Comparison of ENCODE assay signal across 1 cellular context in genomic region chr17:10628756-10629155, GRCh38.
TF ChIP-seq lines count a peak whose summit lies in the region.

No MANE protein-coding gene starts in this region.

TF ChIP-seq in K562, 482 proteins besides CTCF, POLR2A, EP300 and RAD21:
- TF ChIP-seq RBM17 (IDR thresholded peaks at IDR 0.05; ENCODE audit: borderline replicate concordance, low read depth, low read length) (no peak), GABPB1 (CRISPR knock-in tag; IDR thresholded peaks at IDR 0.05) (no peak), NFYB (IDR thresholded peaks at IDR 0.05; ENCODE audit: extremely low read depth, insufficient read length) (no peak), ZNF277 (CRISPR knock-in tag; IDR thresholded peaks at IDR 0.05; ENCODE audit: borderline replicate concordance) (no peak), JUNB (CRISPR knock-in tag; conservative IDR thresholded peaks at IDR 0.05) (no peak), CREB3L1 (IDR thresholded peaks at IDR 0.05; ENCODE audit: borderline replicate concordance, low read depth) (no peak), FOS (IDR thresholded peaks at IDR 0.05; ENCODE audit: extremely low read depth, insufficient read length) (no peak), MAX (CRISPR knock-in tag; IDR thresholded peaks at IDR 0.05) (no peak)
- TF ChIP-seq, protein P1, sequence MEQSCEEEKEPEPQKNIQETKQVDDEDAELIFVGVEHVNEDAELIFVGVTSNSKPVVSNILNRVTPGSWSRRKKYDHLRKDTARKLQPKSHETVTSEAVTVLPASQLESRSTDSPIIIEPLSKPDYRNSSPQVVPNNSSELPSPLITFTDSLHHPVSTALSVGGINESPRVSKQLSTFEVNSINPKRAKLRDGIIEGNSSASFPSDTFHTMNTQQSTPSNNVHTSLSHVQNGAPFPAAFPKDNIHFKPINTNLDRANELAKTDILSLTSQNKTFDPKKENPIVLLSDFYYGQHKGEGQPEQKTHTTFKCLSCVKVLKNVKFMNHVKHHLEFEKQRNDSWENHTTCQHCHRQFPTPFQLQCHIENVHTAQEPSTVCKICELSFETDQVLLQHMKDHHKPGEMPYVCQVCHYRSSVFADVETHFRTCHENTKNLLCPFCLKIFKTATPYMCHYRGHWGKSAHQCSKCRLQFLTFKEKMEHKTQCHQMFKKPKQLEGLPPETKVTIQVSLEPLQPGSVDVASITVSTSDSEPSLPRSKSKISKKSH (CRISPR knock-in tag; IDR thresholded peaks at IDR 0.05), result no peak
